In the genomic region with DNA sequence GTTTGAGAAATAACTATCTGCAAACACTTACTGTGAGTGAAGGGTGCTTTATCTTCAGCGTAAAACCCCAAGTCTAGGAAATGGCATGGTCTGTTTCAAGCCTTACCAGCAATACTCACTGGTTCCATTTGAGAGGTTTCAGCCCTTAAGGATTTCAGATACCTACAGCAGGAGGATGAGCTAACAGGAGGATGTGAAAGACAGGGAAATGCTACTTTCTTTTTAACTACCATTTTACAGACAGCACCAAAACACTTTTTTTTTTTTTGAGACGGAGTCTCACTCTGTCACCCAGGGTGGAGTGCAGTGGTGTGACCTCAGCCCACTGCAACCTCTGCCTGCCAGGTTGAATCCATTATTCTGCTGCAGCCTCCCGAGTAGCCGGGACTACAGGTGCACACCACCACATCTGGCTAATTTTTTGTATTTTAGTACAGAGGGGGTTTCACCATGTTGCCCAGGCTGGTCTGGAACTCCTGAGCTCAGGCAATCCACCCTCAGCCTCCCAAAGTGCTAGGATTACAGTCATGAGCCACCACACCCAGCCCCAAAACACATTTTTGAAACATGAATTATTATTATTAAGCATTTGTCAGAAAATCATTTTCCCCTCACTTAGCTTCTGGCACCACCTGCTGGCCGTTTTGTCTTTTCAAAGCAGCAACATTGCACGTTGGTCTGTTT, we compare ENCODE assay signal across 7 cellular contexts. TPM values are rescaled to one million over a fixed set of nuclear protein-coding genes. Genes with fewer than 3 reads are reported as not detected.
DNase-seq lines count a peak whose midpoint lies in the region; ATAC-seq and TF ChIP-seq lines count a peak whose summit lies in the region.

No MANE protein-coding gene starts in this region.

- peak; percentile 69 for TF ChIP-seq CTCF in GM10266 (IDR thresholded peaks at IDR 0.05; ENCODE audit: control insufficient read depth, insufficient read depth, low read depth, missing control alignments)
- TF ChIP-seq CTCF in WERI-Rb-1 (IDR thresholded peaks at IDR 0.05; ENCODE audit: low read depth, low read length): peak; percentile 67
- peak; percentile 71 for TF ChIP-seq CTCF in cardiac fibroblast (IDR thresholded peaks at IDR 0.05; ENCODE audit: low read depth, low read length)
- peak; percentile 58 to 68 for TF ChIP-seq CTCF in left lung (IDR thresholded peaks at IDR 0.05)

- DNase-seq in GM10266 (ENCODE audit: extremely low spot score) (peak; percentile 51), NCI-H1048 (lab: John Stamatoyannopoulos, UW) (peak; percentile 35), WERI-Rb-1 (peak; percentile 50), cardiac fibroblast (ENCODE audit: low read depth in 2 of 2) (peak; percentile 78 to 88), left lung (peak in 1 of 2 donors; percentile 61)
- peak; percentile 25 to 57 (median 45) for DNase-seq in stimulated activated CD4-positive, alpha-beta T cell treated with anti-CD3 and anti-CD28 coated beads, TNF-alpha, amount 100 ng/mL, for 1 hour (ENCODE audit: low read depth in 3 of 3, low spot score in 1 of 3)

- no peak overlapping the region for H3K4me3 ChIP-seq in WERI-Rb-1 (ENCODE audit: low read depth, low read length)
- H3K4me3 ChIP-seq in cardiac fibroblast (replicated peaks in 1 of 2; ENCODE audit: low read depth in 2 of 2, low read length in 2 of 2): no peak overlapping the region
- no peak overlapping the region for H3K4me3 ChIP-seq in left lung

- H3K27me3 ChIP-seq in WERI-Rb-1 (ENCODE audit: insufficient read depth, low read depth, severe bottlenecking) (no peaks in the 10 kb centered on the region), left lung (no peaks in the 10 kb centered on the region)

- peaks cover 20 to 52% of the 10 kb centered on the region in 2 donors for H3K4me1 ChIP-seq in left lung

- H3K36me3 ChIP-seq in WERI-Rb-1 (peaks cover 47% of the 10 kb centered on the region), left lung (peaks cover 0 to 15% of the 10 kb centered on the region in 2 donors)

- ATAC-seq in left lung: peak; percentile 43
- no peak for ATAC-seq in HG02884 (IDR thresholded peaks at IDR 0.05; ENCODE audit: unreplicated experiment)

- H3K9me3 ChIP-seq in WERI-Rb-1 (ENCODE audit: severe bottlenecking) (no peaks in the 10 kb centered on the region), left lung (no peaks in the 10 kb centered on the region)

- intact Hi-C loops in left lung (cut with DNase I): loop anchor here in 1 of 2 donors (5.0 to 10.0 kb wide), 2 partner anchors 193 to 255 kb away; partner anchors contain the start of gene ARL6IP4

- no peak overlapping the region for H3K27ac ChIP-seq in WERI-Rb-1
- peak overlapping the region; percentile 25 to 50 for H3K27ac ChIP-seq in left lung

RNA-seq across cellular contexts. Expression of gene MTRFR, which starts 4.6 kb away (rescaled TPM):
- total RNA-seq in left lung: 10 to 100 TPM; 13.2 to 13.3 TPM

RNA-seq across cellular contexts. Expression of gene MPHOSPH9, which starts 4.8 kb away (rescaled TPM):
- total RNA-seq in left lung: 10 to 100 TPM; 27.6 to 28.1 TPM

RNA-seq across cellular contexts. Expression of gene CDK2AP1, which starts 33.9 kb away (rescaled TPM):
- 100 to 1,000 TPM; 145 to 154 TPM for total RNA-seq in left lung
